ENCODE assay signal across 2 cellular contexts in the genomic region with DNA sequence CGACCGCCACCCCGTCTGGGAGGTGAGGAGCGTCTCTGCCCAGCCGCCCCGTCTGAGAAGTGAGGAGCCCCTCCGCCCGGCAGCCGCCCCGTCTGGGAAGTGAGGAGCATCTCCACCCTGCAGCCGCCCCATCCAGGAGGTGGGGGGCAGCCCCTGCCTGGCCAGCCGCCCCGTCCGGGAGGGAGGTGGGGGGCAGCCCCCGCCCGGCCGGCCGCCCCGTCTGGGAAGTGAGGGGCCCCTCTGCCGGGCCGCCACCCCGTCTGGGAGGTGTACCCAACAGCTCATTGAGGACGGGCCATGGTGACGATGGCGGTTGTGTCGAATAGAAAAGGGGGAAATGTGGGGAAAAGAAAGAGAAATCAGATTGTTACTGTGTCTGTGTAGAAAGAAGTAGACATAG. TPM values are rescaled to one million over a fixed set of nuclear protein-coding genes. Genes with fewer than 3 reads are reported as not detected.
"Had no signal": no experiment of that assay in that cellular context is flagged by ENCODE, and none has a peak within 500 bp of the region (broad histone marks: within the 10 kb centered on the region; RNA-seq: fewer than 3 reads in every experiment).

No MANE protein-coding gene starts in this region.

RNA-seq across cellular contexts. Expression of a gene that starts 23.8 kb away (rescaled TPM):
- total RNA-seq: GM12878 had no signal
- polyA plus RNA-seq: GM12878 had no signal

RNA-seq across cellular contexts. Expression of a gene that starts 34.2 kb away (rescaled TPM):
- total RNA-seq: G401, GM12878 had no signal
- polyA plus RNA-seq: GM12878 had no signal
